In genomic region chr6:30970946-30971345, GRCh38 we compare ENCODE assay signal across 34 cellular contexts. TPM values are rescaled to one million over a fixed set of nuclear protein-coding genes. Genes with fewer than 3 reads are reported as not detected.
"Had no signal": no experiment of that assay in that cellular context is flagged by ENCODE, and none has a peak within 500 bp of the region (broad histone marks: within the 10 kb centered on the region; RNA-seq: fewer than 3 reads in every experiment).

No MANE protein-coding gene starts in this region.

- DNase-seq: activated B cell treated with CpG ODN at 0.5 μM for 24 hours; activated CD4-positive, alpha-beta T cell treated with anti-CD3 and anti-CD28 coated beads for 48 hours; activated CD4-positive, alpha-beta T cell treated with anti-CD3 and anti-CD28 coated beads, Interleukin-2, amount 50 U/mL, for 1 hour; activated CD4-positive, alpha-beta T cell treated with anti-CD3 and anti-CD28 coated beads, Interleukin-2, amount 50 U/mL, for 48 hours; activated CD8-positive, alpha-beta memory T cell treated with anti-CD3 and anti-CD28 coated beads for 24 hours; activated CD8-positive, alpha-beta T cell treated with anti-CD3 and anti-CD28 coated beads for 36 hours; activated effector memory CD4-positive, alpha-beta T cell treated with Interleukin-2 at 50 U/mL for 16 hours; activated gamma-delta T cell treated with Interleukin-2 at 50 U/mL for 16 hours; activated naive CD4-positive, alpha-beta T cell treated with anti-CD3 and anti-CD28 coated beads, Interleukin-2, amount 50 U/mL, for 16 hours; activated naive CD4-positive, alpha-beta T cell treated with Interleukin-2 at 50 U/mL for 16 hours; activated T-cell treated with anti-CD3 and anti-CD28 coated beads, Interleukin-2, amount 50 U/mL, for 4 hours; amniotic stem cell; anterior cingulate cortex; brain microvascular endothelial cell; central memory CD4-positive, alpha-beta T cell; cerebellar nuclear complex; colonic mucosa; effector memory CD4-positive, alpha-beta T cell; endodermal cell; esophagus squamous epithelium; foreskin melanocyte; heart right ventricle; T-helper 1 cell; T-helper 17 cell; T1000; WERI-Rb-1 had no signal

- FAIRE-seq: astrocyte had no signal

- H3K4me1 ChIP-seq: colonic mucosa, gastroesophageal sphincter had no signal

- H3K9me3 ChIP-seq: colonic mucosa, esophagus squamous epithelium, gastroesophageal sphincter, heart right ventricle had no signal

- H3K4me3 ChIP-seq: cardiac muscle cell, colonic mucosa, esophagus squamous epithelium, gastroesophageal sphincter, heart right ventricle had no signal

- H3K27me3 ChIP-seq: brain microvascular endothelial cell, cardiac muscle cell, colonic mucosa had no signal

- H3K36me3 ChIP-seq: brain microvascular endothelial cell, cardiac muscle cell, colonic mucosa, esophagus squamous epithelium, gastroesophageal sphincter, heart right ventricle, WERI-Rb-1 had no signal

- H3K27ac ChIP-seq: brain microvascular endothelial cell, cardiac muscle cell, colonic mucosa, gastroesophageal sphincter, heart right ventricle, WERI-Rb-1 had no signal

RNA-seq across cellular contexts. Expression of gene MUC21, which starts 12.6 kb away (rescaled TPM):
- total RNA-seq: activated B cell treated with CpG ODN at 0.5 μM for 24 hours; activated CD8-positive, alpha-beta T cell treated with anti-CD3 and anti-CD28 coated beads for 36 hours; activated T-cell treated with anti-CD3 and anti-CD28 coated beads, Interleukin-2, amount 50 U/mL, for 4 hours; activated T-helper 17 cell treated with anti-CD3 and anti-CD28 coated beads, Interleukin-2, amount 50 U/mL, for 72 hours; astrocyte; cardiac muscle cell; colonic mucosa; dermis microvascular lymphatic vessel endothelial cell; endodermal cell; fibroblast of lung; fibroblast of villous mesenchyme; glomerular endothelial cell; heart right ventricle; T-helper 17 cell had no signal

RNA-seq across cellular contexts. Expression of gene MUCL3, which starts 30.2 kb away (rescaled TPM):
- total RNA-seq: activated B cell treated with CpG ODN at 0.5 μM for 24 hours; activated CD8-positive, alpha-beta T cell treated with anti-CD3 and anti-CD28 coated beads for 36 hours; activated T-helper 17 cell treated with anti-CD3 and anti-CD28 coated beads, Interleukin-2, amount 50 U/mL, for 72 hours; astrocyte; cardiac muscle cell; dermis microvascular lymphatic vessel endothelial cell; fibroblast of lung; fibroblast of villous mesenchyme; glomerular endothelial cell; T-helper 17 cell had no signal

RNA-seq across cellular contexts. Expression of gene SFTA2, which starts 39.0 kb away (rescaled TPM):
- total RNA-seq: activated B cell treated with CpG ODN at 0.5 μM for 24 hours; activated CD8-positive, alpha-beta T cell treated with anti-CD3 and anti-CD28 coated beads for 36 hours; activated T-helper 17 cell treated with anti-CD3 and anti-CD28 coated beads, Interleukin-2, amount 50 U/mL, for 72 hours; astrocyte; cardiac muscle cell; dermis microvascular lymphatic vessel endothelial cell; endodermal cell; fibroblast of lung; fibroblast of villous mesenchyme; gastroesophageal sphincter; glomerular endothelial cell; heart right ventricle; T-helper 17 cell had no signal

RNA-seq across cellular contexts. Expression of gene MUC22, which starts 39.3 kb away (rescaled TPM):
- total RNA-seq: activated B cell treated with CpG ODN at 0.5 μM for 24 hours; activated CD8-positive, alpha-beta T cell treated with anti-CD3 and anti-CD28 coated beads for 36 hours; activated T-cell treated with anti-CD3 and anti-CD28 coated beads, Interleukin-2, amount 50 U/mL, for 4 hours; activated T-helper 17 cell treated with anti-CD3 and anti-CD28 coated beads, Interleukin-2, amount 50 U/mL, for 72 hours; cardiac muscle cell; colonic mucosa; dermis microvascular lymphatic vessel endothelial cell; endodermal cell; fibroblast of lung; fibroblast of villous mesenchyme; glomerular endothelial cell; T-helper 17 cell had no signal
